ENCODE assay signal across 18 cellular contexts in the genomic region with DNA sequence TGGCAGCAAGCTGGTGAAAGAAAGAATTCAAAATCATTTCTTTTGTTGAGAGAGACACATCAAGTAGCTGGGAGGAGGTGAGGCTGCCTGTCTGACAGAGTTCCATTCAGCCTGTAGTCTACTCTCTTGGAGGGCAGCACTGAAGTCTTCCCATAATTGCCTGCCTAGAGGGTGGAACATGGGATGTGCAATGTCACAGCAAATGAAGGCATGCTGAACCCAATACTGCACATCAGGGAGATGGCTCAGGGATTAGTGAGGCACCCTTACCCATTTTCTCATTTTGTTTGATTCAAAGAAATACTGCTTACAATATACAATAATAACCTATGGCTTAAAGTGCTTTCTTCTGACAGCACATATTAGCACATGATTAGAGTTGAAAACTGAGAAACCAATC.
DNase-seq lines count a peak whose midpoint lies in the region; ATAC-seq and TF ChIP-seq lines count a peak whose summit lies in the region.
"Had no signal": no experiment of that assay in that cellular context is flagged by ENCODE, and none has a peak within 500 bp of the region (broad histone marks: within the 10 kb centered on the region; RNA-seq: fewer than 3 reads in every experiment).

No MANE protein-coding gene starts in this region.

- H3K4me2 ChIP-seq in GM23338 = no peak overlapping the region
- no peak overlapping the region for H3K4me2 ChIP-seq in neural progenitor cell
- H3K4me2 ChIP-seq: A549 had no signal

- no peak for TF ChIP-seq CTCF in GM23338 (conservative IDR thresholded peaks at IDR 0.05; ENCODE audit: low read depth in 2 of 2)
- no peak for TF ChIP-seq CTCF in endodermal cell (conservative IDR thresholded peaks at IDR 0.05)
- TF ChIP-seq CTCF in neural progenitor cell (IDR thresholded peaks at IDR 0.05) = no peak
- TF ChIP-seq CTCF in natural killer cell (IDR thresholded peaks at IDR 0.05) = no peak

- no peaks in the 10 kb centered on the region for H3K9me3 Mint-ChIP-seq in GM23338
- no peaks in the 10 kb centered on the region for H3K9me3 Mint-ChIP-seq in endodermal cell
- no peaks in the 10 kb centered on the region for H3K9me3 Mint-ChIP-seq in neural progenitor cell
- H3K9me3 Mint-ChIP-seq in natural killer cell = peaks cover 5 to 7% of the 10 kb centered on the region in 2 donors

- no peaks in the 10 kb centered on the region; the same call in 1 of the 2 replicates for H3K4me1 ChIP-seq in GM23338 (ENCODE audit: insufficient read depth)
- peaks cover 3% of the 10 kb centered on the region for H3K4me1 ChIP-seq in endodermal cell (ENCODE audit: control insufficient read depth, insufficient read depth, low read length)
- H3K4me1 ChIP-seq in neural progenitor cell = peaks cover 54% of the 10 kb centered on the region
- H3K4me1 ChIP-seq: A549 had no signal

- H3K9ac ChIP-seq in endodermal cell (ENCODE audit: extremely low read depth, low read length, poor library complexity, severe bottlenecking) (no peak overlapping the region), neural progenitor cell (no peak overlapping the region)

- H3K36me3 ChIP-seq in GM23338 (ENCODE audit: insufficient read depth) (no peaks in the 10 kb centered on the region), endodermal cell (ENCODE audit: control insufficient read depth, insufficient read depth, low read length) (no peaks in the 10 kb centered on the region), neural progenitor cell (no peaks in the 10 kb centered on the region)

- H2AFZ ChIP-seq in GM23338 (no peak overlapping the region), neural progenitor cell (replicated peaks) (no peak overlapping the region)

- H3K27ac ChIP-seq in GM23338 (ENCODE audit: low read depth) (no peak overlapping the region), endodermal cell (ENCODE audit: low read depth, low read length) (peak overlapping the region; percentile 57), neural progenitor cell (no peak overlapping the region)
- H3K27ac ChIP-seq: A549 had no signal

- H3K4me3 Mint-ChIP-seq in GM23338 (no peak overlapping the region), endodermal cell (no peak overlapping the region), neural progenitor cell (no peak overlapping the region), natural killer cell (no peak overlapping the region)
- H3K4me3 Mint-ChIP-seq: CD4-positive, alpha-beta memory T cell had no signal

- intact Hi-C loops in natural killer cell (cut with micrococcal nuclease) = no loop called here

- no peaks in the 10 kb centered on the region for H3K27me3 Mint-ChIP-seq in GM23338 (ENCODE audit: insufficient read depth, low read depth, poor library complexity)
- no peaks in the 10 kb centered on the region for H3K27me3 Mint-ChIP-seq in endodermal cell (ENCODE audit: insufficient read depth)
- no peaks in the 10 kb centered on the region for H3K27me3 Mint-ChIP-seq in neural progenitor cell (ENCODE audit: insufficient read depth, low read depth)
- no peaks in the 10 kb centered on the region for H3K27me3 Mint-ChIP-seq in natural killer cell (ENCODE audit: low read depth in 2 of 2)

- ATAC-seq in GM23338 (no peak), natural killer cell (no peak)
- ATAC-seq: A549 had no signal

- no peak overlapping the region for H3K4me3 ChIP-seq in GM23338
- no peak overlapping the region for H3K4me3 ChIP-seq in endodermal cell (ENCODE audit: low read length)
- H3K4me3 ChIP-seq in neural progenitor cell = no peak overlapping the region
- H3K4me3 ChIP-seq: A549 had no signal

- no peaks in the 10 kb centered on the region for H3K36me3 Mint-ChIP-seq in GM23338 (ENCODE audit: low read depth)
- no peaks in the 10 kb centered on the region for H3K36me3 Mint-ChIP-seq in endodermal cell (ENCODE audit: low read depth)
- no peaks in the 10 kb centered on the region for H3K36me3 Mint-ChIP-seq in neural progenitor cell
- H3K36me3 Mint-ChIP-seq in natural killer cell = no peaks in the 10 kb centered on the region
- H3K36me3 Mint-ChIP-seq: CD4-positive, alpha-beta memory T cell had no signal

- H3K9me3 ChIP-seq in endodermal cell (ENCODE audit: control insufficient read depth, low read length) = no peaks in the 10 kb centered on the region
- no peaks in the 10 kb centered on the region for H3K9me3 ChIP-seq in neural progenitor cell (ENCODE audit: low read depth)
- H3K9me3 ChIP-seq: A549 had no signal

- no peaks in the 10 kb centered on the region for H4K20me1 ChIP-seq in GM23338 (replicated peaks; ENCODE audit: insufficient read depth)
- H4K20me1 ChIP-seq in neural progenitor cell (ENCODE audit: low read depth) = no peaks in the 10 kb centered on the region

- H3K9me2 ChIP-seq in GM23338 (ENCODE audit: insufficient read depth) = no peaks in the 10 kb centered on the region

- H3K27me3 ChIP-seq in GM23338 (ENCODE audit: insufficient read depth) (no peaks in the 10 kb centered on the region), endodermal cell (ENCODE audit: control insufficient read depth, insufficient read depth, low read length, poor library complexity, severe bottlenecking) (no peaks in the 10 kb centered on the region), neural progenitor cell (no peaks in the 10 kb centered on the region)

- peak overlapping the region; percentile 30; the same call in 1 of the 2 replicates for H3K27ac Mint-ChIP-seq in GM23338
- no peak overlapping the region for H3K27ac Mint-ChIP-seq in endodermal cell
- H3K27ac Mint-ChIP-seq in neural progenitor cell = peak overlapping the region; percentile 94
- H3K27ac Mint-ChIP-seq in natural killer cell = no peak overlapping the region
- H3K27ac Mint-ChIP-seq: CD4-positive, alpha-beta memory T cell had no signal

- no peaks in the 10 kb centered on the region for H3F3A ChIP-seq in GM23338 (replicated peaks; ENCODE audit: low read depth)
- H3F3A ChIP-seq in neural progenitor cell (ENCODE audit: low read depth) = peaks cover 23% of the 10 kb centered on the region

- DNase-seq in GM23338 (ENCODE audit: low spot score) = no peak
- DNase-seq in endodermal cell = no peak
- no peak for DNase-seq in neural progenitor cell (ENCODE audit: low spot score)
- DNase-seq in islet precursor cell = no peak
- no peak for DNase-seq in AG08396 (ENCODE audit: low spot score)
- no peak for DNase-seq in natural killer cell
- DNase-seq: 8988T; ACHN; C1 segment of cervical spinal cord; Calu3; CD4-positive, alpha-beta memory T cell; COR-L47; DMS53; DMS79 treated with DMSO at 0.1 percent for 48 hours; GF-D8; H7; HCEC 1CT had no signal

- H3K79me2 ChIP-seq in GM23338 (replicated peaks; ENCODE audit: insufficient read depth) (no peaks in the 10 kb centered on the region), neural progenitor cell (ENCODE audit: low read depth) (peaks cover 26% of the 10 kb centered on the region)

- H3K4me1 Mint-ChIP-seq in GM23338 = peaks cover 16% of the 10 kb centered on the region
- H3K4me1 Mint-ChIP-seq in endodermal cell = no peaks in the 10 kb centered on the region
- peaks cover 31% of the 10 kb centered on the region for H3K4me1 Mint-ChIP-seq in neural progenitor cell
- no peaks in the 10 kb centered on the region for H3K4me1 Mint-ChIP-seq in natural killer cell
- H3K4me1 Mint-ChIP-seq: CD4-positive, alpha-beta memory T cell had no signal

TF ChIP-seq in GM23338, 12 proteins besides CTCF, POLR2A, EP300 and RAD21 (continues in another document):
- TF ChIP-seq CREB1 (CRISPR knock-in tag; IDR thresholded peaks at IDR 0.05; ENCODE audit: low read depth) (no peak), EZH2phosphoT487 (IDR thresholded peaks at IDR 0.05; ENCODE audit: unreplicated experiment) (no peak)

Comparison
In these comparisons a context has a peak if more than half of its experiments do, and no peak if none do; other contexts are left out.
1. H3K27ac Mint-ChIP-seq: peak in GM23338 (single experiment) and neural progenitor cell (single experiment); none in endodermal cell (single experiment) and natural killer cell (0 of 2).